34 cellular contexts compared by ENCODE assay signal in the genomic region with DNA sequence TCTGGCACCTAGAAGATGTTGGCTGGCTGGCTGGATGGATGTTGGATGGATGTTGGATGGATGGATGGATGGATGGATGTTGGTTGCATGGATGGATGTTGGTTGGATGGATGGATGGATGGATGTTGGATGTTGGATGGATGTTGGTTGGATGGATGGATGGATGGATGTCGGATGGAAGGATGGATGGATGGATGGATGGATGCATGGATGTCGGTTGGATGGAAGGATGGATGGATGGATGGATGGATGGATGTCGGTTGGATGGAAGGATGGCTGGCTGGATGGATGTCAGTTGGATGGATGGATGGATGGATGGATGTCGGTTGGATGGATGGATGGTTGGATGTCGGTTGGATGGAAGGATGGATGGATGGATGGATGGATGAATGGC.
"Had no signal": no experiment of that assay in that cellular context is flagged by ENCODE, and none has a peak within 500 bp of the region (broad histone marks: within the 10 kb centered on the region; RNA-seq: fewer than 3 reads in every experiment).

No MANE protein-coding gene starts in this region.

- H3K27me3 Mint-ChIP-seq: activated B cell treated with CpG ODN at 0.5 μM for 24 hours; activated CD4-positive, alpha-beta memory T cell treated with anti-CD3 and anti-CD28 coated beads for 36 hours; activated CD4-positive, alpha-beta T cell treated with anti-CD3 and anti-CD28 coated beads, Interleukin-2, amount 10 ng/mL, durations not matched to agents 24 days and 14 days; activated CD8-positive, alpha-beta T cell treated with anti-CD3 and anti-CD28 coated beads for 36 hours; activated naive CD4-positive, alpha-beta T cell treated with anti-CD3 and anti-CD28 coated beads, Interleukin-2, amount 10 ng/mL, durations not matched to agents 7 days and 5 days; activated naive CD4-positive, alpha-beta T cell treated with anti-CD3 and anti-CD28 coated beads, Interleukin-2, amount 50 U/mL, for 24 hours; activated naive CD8-positive, alpha-beta T cell; activated naive CD8-positive, alpha-beta T cell treated with anti-CD3 and anti-CD28 coated beads, Interleukin-2, amount 10 ng/mL, durations not matched to agents 7 days and 5 days; activated naive CD8-positive, alpha-beta T cell treated with anti-CD3 and anti-CD28 coated beads, Interleukin-2, amount 50 U/mL, for 24 hours had no signal

- H3K4me3 Mint-ChIP-seq: activated B cell treated with CpG ODN at 0.5 μM for 24 hours; activated CD4-positive, alpha-beta memory T cell treated with anti-CD3 and anti-CD28 coated beads for 36 hours; activated CD4-positive, alpha-beta T cell treated with anti-CD3 and anti-CD28 coated beads, Interleukin-2, amount 10 ng/mL, durations not matched to agents 24 days and 14 days; activated CD8-positive, alpha-beta T cell treated with anti-CD3 and anti-CD28 coated beads for 36 hours; activated naive CD4-positive, alpha-beta T cell treated with anti-CD3 and anti-CD28 coated beads, Interleukin-2, amount 10 ng/mL, durations not matched to agents 7 days and 5 days; activated naive CD4-positive, alpha-beta T cell treated with anti-CD3 and anti-CD28 coated beads, Interleukin-2, amount 50 U/mL, for 24 hours; activated naive CD8-positive, alpha-beta T cell; activated naive CD8-positive, alpha-beta T cell treated with anti-CD3 and anti-CD28 coated beads, Interleukin-2, amount 10 ng/mL, durations not matched to agents 7 days and 5 days; activated naive CD8-positive, alpha-beta T cell treated with anti-CD3 and anti-CD28 coated beads, Interleukin-2, amount 50 U/mL, for 24 hours; activated T-cell treated with anti-CD3 and anti-CD28 coated beads, Interleukin-2, amount 50 U/mL, for 4 hours; activated T-cell treated with anti-CD3 and anti-CD28 coated beads, Interleukin-2, amount 50 U/mL, for 72 hours; activated T-helper 1 cell treated with anti-CD3 and anti-CD28 coated beads, Interleukin-12 subunit alpha, Interleukin-12 subunit beta, Interleukin-2, Interleukin-4 antibody, amounts not matched to agents 30 ng/mL and 10 ng/mL and 1 ng/mL, durations not matched to agents 14 hours and 24 hours and 36 hours; activated T-helper 17 cell treated with anti-CD3 and anti-CD28 coated beads, Interleukin-2, amount 50 U/mL, for 72 hours; brain; T-helper 1 cell treated with Interleukin-12 subunit alpha and Interleukin-12 subunit beta and Interleukin-4 antibody, amounts not matched to agents 30 μg/mL and 1 μg/mL, for 36 hours; T-helper 2 cell treated with Interferon-gamma antibody and Interleukin-4, amounts not matched to agents 5 μg/mL and 100 μg/mL, for 36 hours had no signal

- ATAC-seq: activated CD8-positive, alpha-beta T cell treated with anti-CD3 and anti-CD28 coated beads for 36 hours; activated naive CD8-positive, alpha-beta T cell treated with anti-CD3 and anti-CD28 coated beads, Interleukin-2, amount 50 U/mL, for 24 hours; activated T-cell treated with anti-CD3 and anti-CD28 coated beads, Interleukin-2, amount 50 U/mL, for 4 hours; activated T-cell treated with anti-CD3 and anti-CD28 coated beads, Interleukin-2, amount 50 U/mL, for 72 hours; activated T-helper 17 cell treated with anti-CD3 and anti-CD28 coated beads, Interleukin-2, amount 50 U/mL, for 72 hours had no signal

- H3K27ac Mint-ChIP-seq: activated B cell treated with CpG ODN at 0.5 μM for 24 hours; activated CD4-positive, alpha-beta memory T cell treated with anti-CD3 and anti-CD28 coated beads for 36 hours; activated CD4-positive, alpha-beta T cell treated with anti-CD3 and anti-CD28 coated beads, Interleukin-2, amount 10 ng/mL, durations not matched to agents 24 days and 14 days; activated CD8-positive, alpha-beta T cell treated with anti-CD3 and anti-CD28 coated beads for 36 hours; activated naive CD4-positive, alpha-beta T cell treated with anti-CD3 and anti-CD28 coated beads, Interleukin-2, amount 10 ng/mL, durations not matched to agents 7 days and 5 days; activated naive CD4-positive, alpha-beta T cell treated with anti-CD3 and anti-CD28 coated beads, Interleukin-2, amount 50 U/mL, for 24 hours; activated naive CD8-positive, alpha-beta T cell; activated naive CD8-positive, alpha-beta T cell treated with anti-CD3 and anti-CD28 coated beads, Interleukin-2, amount 10 ng/mL, durations not matched to agents 7 days and 5 days; activated naive CD8-positive, alpha-beta T cell treated with anti-CD3 and anti-CD28 coated beads, Interleukin-2, amount 50 U/mL, for 24 hours; activated T-cell treated with anti-CD3 and anti-CD28 coated beads, Interleukin-2, amount 50 U/mL, for 72 hours; activated T-helper 1 cell treated with anti-CD3 and anti-CD28 coated beads, Interleukin-12 subunit alpha, Interleukin-12 subunit beta, Interleukin-2, Interleukin-4 antibody, amounts not matched to agents 30 ng/mL and 10 ng/mL and 1 ng/mL, durations not matched to agents 14 hours and 24 hours and 36 hours; activated T-helper 17 cell treated with anti-CD3 and anti-CD28 coated beads, Interleukin-2, amount 50 U/mL, for 72 hours; T-helper 1 cell treated with Interleukin-12 subunit alpha and Interleukin-12 subunit beta and Interleukin-4 antibody, amounts not matched to agents 30 μg/mL and 1 μg/mL, for 36 hours; T-helper 2 cell treated with Interferon-gamma antibody and Interleukin-4, amounts not matched to agents 5 μg/mL and 100 μg/mL, for 36 hours had no signal

- H3K4me1 Mint-ChIP-seq: activated B cell treated with CpG ODN at 0.5 μM for 24 hours; activated CD4-positive, alpha-beta T cell treated with anti-CD3 and anti-CD28 coated beads, Interleukin-2, amount 10 ng/mL, durations not matched to agents 24 days and 14 days; activated naive CD4-positive, alpha-beta T cell treated with anti-CD3 and anti-CD28 coated beads, Interleukin-2, amount 10 ng/mL, durations not matched to agents 7 days and 5 days; activated naive CD4-positive, alpha-beta T cell treated with anti-CD3 and anti-CD28 coated beads, Interleukin-2, amount 50 U/mL, for 24 hours; activated naive CD8-positive, alpha-beta T cell treated with anti-CD3 and anti-CD28 coated beads, Interleukin-2, amount 10 ng/mL, durations not matched to agents 7 days and 5 days; activated naive CD8-positive, alpha-beta T cell treated with anti-CD3 and anti-CD28 coated beads, Interleukin-2, amount 50 U/mL, for 24 hours; activated T-helper 17 cell treated with anti-CD3 and anti-CD28 coated beads, Interleukin-2, amount 50 U/mL, for 72 hours had no signal

- H3K36me3 Mint-ChIP-seq: activated CD4-positive, alpha-beta memory T cell treated with anti-CD3 and anti-CD28 coated beads for 36 hours; activated naive CD4-positive, alpha-beta T cell treated with anti-CD3 and anti-CD28 coated beads, Interleukin-2, amount 10 ng/mL, durations not matched to agents 7 days and 5 days; activated naive CD4-positive, alpha-beta T cell treated with anti-CD3 and anti-CD28 coated beads, Interleukin-2, amount 50 U/mL, for 24 hours; activated naive CD8-positive, alpha-beta T cell; activated naive CD8-positive, alpha-beta T cell treated with anti-CD3 and anti-CD28 coated beads, Interleukin-2, amount 10 ng/mL, durations not matched to agents 7 days and 5 days had no signal

- H3K27ac ChIP-seq: ascending aorta, VCaP had no signal

- H3K36me3 ChIP-seq: ascending aorta had no signal

- FAIRE-seq: TTC549 had no signal

- H3K27me3 ChIP-seq: ascending aorta had no signal

- DNase-seq: activated B cell treated with CpG ODN at 0.5 μM for 24 hours; activated CD4-positive, alpha-beta memory T cell treated with anti-CD3 and anti-CD28 coated beads for 36 hours; activated CD4-positive, alpha-beta T cell treated with anti-CD3 and anti-CD28 coated beads for 4 hours; activated CD4-positive, alpha-beta T cell treated with anti-CD3 and anti-CD28 coated beads, Interleukin-2, amount 10 ng/mL, durations not matched to agents 24 days and 14 days; activated CD4-positive, alpha-beta T cell treated with anti-CD3 and anti-CD28 coated beads, Interleukin-2, amount 50 U/mL, for 1 hour; activated CD4-positive, alpha-beta T cell treated with anti-CD3 and anti-CD28 coated beads, Interleukin-2, amount 50 U/mL, for 4 hours; activated CD4-positive, CD25-positive, alpha-beta regulatory T cell treated with anti-CD3 and anti-CD28 coated beads, Interleukin-2, amount 50 U/mL, for 72 hours; activated CD8-positive, alpha-beta memory T cell treated with anti-CD3 and anti-CD28 coated beads, Interleukin-2, amount 50 U/mL, for 4 hours; activated CD8-positive, alpha-beta T cell treated with anti-CD3 and anti-CD28 coated beads for 36 hours; activated gamma-delta T cell; activated naive CD4-positive, alpha-beta T cell treated with anti-CD3 and anti-CD28 coated beads, Interleukin-2, amount 10 ng/mL, durations not matched to agents 7 days and 5 days; activated naive CD4-positive, alpha-beta T cell treated with Interleukin-2 at 50 U/mL for 16 hours; activated naive CD8-positive, alpha-beta T cell treated with anti-CD3 and anti-CD28 coated beads, Interleukin-2, amount 10 ng/mL, durations not matched to agents 7 days and 5 days; activated naive CD8-positive, alpha-beta T cell treated with anti-CD3 and anti-CD28 coated beads, Interleukin-2, amount 50 U/mL, for 24 hours; activated T-cell treated with anti-CD3 and anti-CD28 coated beads for 4 hours; activated T-cell treated with anti-CD3 and anti-CD28 coated beads, Interleukin-2, amount 50 U/mL, for 1 hour; activated T-cell treated with anti-CD3 and anti-CD28 coated beads, Interleukin-2, amount 50 U/mL, for 4 hours; activated T-cell treated with anti-CD3 and anti-CD28 coated beads, Interleukin-2, amount 50 U/mL, for 72 hours; amygdala; anterior cingulate cortex; central memory CD4-positive, alpha-beta T cell; T-helper 1 cell; T-helper 2 cell; T-helper 9 cell had no signal

- H3K9me3 Mint-ChIP-seq: activated B cell treated with CpG ODN at 0.5 μM for 24 hours; activated CD4-positive, alpha-beta memory T cell treated with anti-CD3 and anti-CD28 coated beads for 36 hours; activated naive CD4-positive, alpha-beta T cell treated with anti-CD3 and anti-CD28 coated beads, Interleukin-2, amount 50 U/mL, for 24 hours; activated naive CD8-positive, alpha-beta T cell treated with anti-CD3 and anti-CD28 coated beads, Interleukin-2, amount 50 U/mL, for 24 hours had no signal

- H3K9me3 ChIP-seq: ascending aorta had no signal

- H3K4me3 ChIP-seq: ascending aorta had no signal
